ENCODE assay signal across 11 cellular contexts in the genomic region with DNA sequence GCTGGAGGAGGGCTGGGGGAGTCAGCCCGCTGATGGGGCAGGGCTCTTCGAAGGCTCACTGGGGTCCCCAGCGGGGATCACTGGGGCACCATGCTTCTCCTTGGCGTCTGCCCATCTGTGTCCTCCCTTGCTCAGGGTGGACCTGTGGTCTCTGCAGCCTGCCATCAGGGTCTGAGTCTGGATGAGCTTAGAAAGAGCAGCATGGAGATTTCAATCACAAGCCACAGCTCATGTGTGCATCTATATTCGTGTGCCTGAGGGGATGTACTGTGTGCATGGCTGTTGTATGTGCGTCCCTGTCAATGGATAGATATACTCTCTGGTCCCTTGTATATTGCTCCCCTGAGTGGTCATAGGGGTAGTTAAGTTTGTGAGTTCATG.
DNase-seq lines count a peak whose midpoint lies in the region; ATAC-seq and TF ChIP-seq lines count a peak whose summit lies in the region.
"Had no signal": no experiment of that assay in that cellular context is flagged by ENCODE, and none has a peak within 500 bp of the region (broad histone marks: within the 10 kb centered on the region; RNA-seq: fewer than 3 reads in every experiment).

No MANE protein-coding gene starts in this region.

- TF ChIP-seq CTCF in Panc1 (IDR thresholded peaks at IDR 0.05) (no peak), coronary artery (IDR thresholded peaks at IDR 0.05) (no peak)

- in situ Hi-C loops in Panc1 (cut with HindIII; ENCODE audit: low pct_unique_long_range_greater_than_20kb, low sequenced_read_pairs): no loop called here

- no peak overlapping the region for H3K27ac Mint-ChIP-seq in activated T-helper 17 cell treated with anti-CD3 and anti-CD28 coated beads, Interleukin-2, amount 50 U/mL, for 72 hours

- H3K9me3 Mint-ChIP-seq in activated T-helper 17 cell treated with anti-CD3 and anti-CD28 coated beads, Interleukin-2, amount 50 U/mL, for 72 hours: no peaks in the 10 kb centered on the region

- BruUV-seq in Panc1 (replicated peaks; lab: Mats Ljungman, UMichigan): no TSS peak

- peak overlapping the region in 4 of 11 experiments; percentile 23 to 35 (median 28); a peak in 2 of 22 replicates for H3K9ac ChIP-seq in BLaER1 treated with 17β-estradiol and CSF1 and Interleukin-3, amounts not matched to agents 10 nM and 100 nM
- H3K9ac ChIP-seq in stomach smooth muscle (ENCODE audit: low read length in 2 of 2): no peak overlapping the region

- H3K4me2 ChIP-seq in BLaER1 treated with 17β-estradiol and CSF1 and Interleukin-3, amounts not matched to agents 10 nM and 100 nM: peak overlapping the region; percentile 55 to 88 (median 73)

- POLR2A ChIA-PET in Panc1 (lab: Charles Lee): no interaction called here

- no peaks in the 10 kb centered on the region for H3K9me3 ChIP-seq in BLaER1 treated with 17β-estradiol and CSF1 and Interleukin-3, amounts not matched to agents 10 nM and 100 nM (replicated peaks in 1 of 11)
- no peaks in the 10 kb centered on the region for H3K9me3 ChIP-seq in Panc1 (ENCODE audit: control insufficient read depth, insufficient read depth, low read depth, low read length)
- no peaks in the 10 kb centered on the region for H3K9me3 ChIP-seq in stomach smooth muscle (ENCODE audit: control insufficient read depth in 2 of 2, low read length in 2 of 2)

- CTCF ChIA-PET in Panc1 (lab: Charles Lee): no interaction called here

- H4K20me1 ChIP-seq in BLaER1 treated with 17β-estradiol and CSF1 and Interleukin-3, amounts not matched to agents 10 nM and 100 nM: no peaks in the 10 kb centered on the region; a peak in 1 of 22 replicates

- intact Hi-C loops in Panc1 (cut with micrococcal nuclease; ENCODE audit: unreplicated experiment): no loop called here

- peak overlapping the region in 1 of 11 experiments; percentile 50; a peak in 3 of 22 replicates for H3K27ac ChIP-seq in BLaER1 treated with 17β-estradiol and CSF1 and Interleukin-3, amounts not matched to agents 10 nM and 100 nM
- H3K27ac ChIP-seq in Panc1 (ENCODE audit: low read length) (no peak overlapping the region), coronary artery (peak overlapping the region in 1 of 2 donors; percentile 12), stomach smooth muscle (ENCODE audit: low read length) (peak overlapping the region; percentile 24)

- no peaks in the 10 kb centered on the region for H3K27me3 ChIP-seq in BLaER1 treated with 17β-estradiol and CSF1 and Interleukin-3, amounts not matched to agents 10 nM and 100 nM
- peaks cover 19% of the 10 kb centered on the region; the same call in 1 of the 2 replicates for H3K27me3 ChIP-seq in Panc1 (ENCODE audit: control insufficient read depth, insufficient read depth, low read length)
- H3K27me3 ChIP-seq in stomach smooth muscle (ENCODE audit: control insufficient read depth in 1 of 2, insufficient read depth in 2 of 2, low read length in 2 of 2): no peaks in the 10 kb centered on the region

- no peaks in the 10 kb centered on the region for H3K36me3 Mint-ChIP-seq in activated T-helper 17 cell treated with anti-CD3 and anti-CD28 coated beads, Interleukin-2, amount 50 U/mL, for 72 hours (ENCODE audit: low read depth)

- DNase-seq in Panc1 (ENCODE audit: low read depth, low spot score): no peak
- no peak for DNase-seq in coronary artery (ENCODE audit: low spot score)
- no peak for DNase-seq in cerebellar nuclear complex (lab: John Stamatoyannopoulos, UW)
- DNase-seq: H7, Kasumi-1, NCI-H187 had no signal

- H3K36me3 ChIP-seq in BLaER1 treated with 17β-estradiol and CSF1 and Interleukin-3, amounts not matched to agents 10 nM and 100 nM: no peaks in the 10 kb centered on the region
- no peaks in the 10 kb centered on the region for H3K36me3 ChIP-seq in Panc1 (ENCODE audit: control insufficient read depth, insufficient read depth, low read length)
- no peaks in the 10 kb centered on the region for H3K36me3 ChIP-seq in stomach smooth muscle (ENCODE audit: control insufficient read depth in 2 of 2, insufficient read depth in 2 of 2, low read length in 2 of 2)

- H3K4me1 ChIP-seq in BLaER1 treated with 17β-estradiol and CSF1 and Interleukin-3, amounts not matched to agents 10 nM and 100 nM: peaks cover 35 to 52% (median 43%) of the 10 kb centered on the region in 10 experiments
- H3K4me1 ChIP-seq in Panc1 (ENCODE audit: control insufficient read depth, insufficient read depth, low read length) (no peaks in the 10 kb centered on the region), stomach smooth muscle (ENCODE audit: control insufficient read depth, insufficient read depth, low read length) (peaks cover 19% of the 10 kb centered on the region)

- H3K4me3 Mint-ChIP-seq in activated T-helper 17 cell treated with anti-CD3 and anti-CD28 coated beads, Interleukin-2, amount 50 U/mL, for 72 hours: no peak overlapping the region

- H3K4me1 Mint-ChIP-seq in activated T-helper 17 cell treated with anti-CD3 and anti-CD28 coated beads, Interleukin-2, amount 50 U/mL, for 72 hours: peaks cover 4% of the 10 kb centered on the region

- 0 out of 20 replicates have a peak overlapping the region, but pooled peaks of 1 of the 10 experiments have one; percentile 7 for H3K4me3 ChIP-seq in BLaER1 treated with 17β-estradiol and CSF1 and Interleukin-3, amounts not matched to agents 10 nM and 100 nM
- H3K4me3 ChIP-seq in Panc1 (ENCODE audit: low read depth in 2 of 2, low read length in 2 of 2) (no peak overlapping the region), coronary artery (peak overlapping the region; percentile 28), stomach smooth muscle (ENCODE audit: low read length in 2 of 2) (no peak overlapping the region)

- H3K27me3 Mint-ChIP-seq in activated T-helper 17 cell treated with anti-CD3 and anti-CD28 coated beads, Interleukin-2, amount 50 U/mL, for 72 hours: peaks cover 4% of the 10 kb centered on the region

- ATAC-seq in Panc1 (peak; percentile 55; the same call in 1 of the 2 replicates), GM19324 (IDR thresholded peaks at IDR 0.05; ENCODE audit: low FRiP score, unreplicated experiment) (no peak)
- no peak for ATAC-seq in activated T-helper 17 cell treated with anti-CD3 and anti-CD28 coated beads, Interleukin-2, amount 50 U/mL, for 72 hours (replicated peaks)
- ATAC-seq: PC-3 had no signal
